8 cellular contexts compared by ENCODE assay signal in the genomic region with DNA sequence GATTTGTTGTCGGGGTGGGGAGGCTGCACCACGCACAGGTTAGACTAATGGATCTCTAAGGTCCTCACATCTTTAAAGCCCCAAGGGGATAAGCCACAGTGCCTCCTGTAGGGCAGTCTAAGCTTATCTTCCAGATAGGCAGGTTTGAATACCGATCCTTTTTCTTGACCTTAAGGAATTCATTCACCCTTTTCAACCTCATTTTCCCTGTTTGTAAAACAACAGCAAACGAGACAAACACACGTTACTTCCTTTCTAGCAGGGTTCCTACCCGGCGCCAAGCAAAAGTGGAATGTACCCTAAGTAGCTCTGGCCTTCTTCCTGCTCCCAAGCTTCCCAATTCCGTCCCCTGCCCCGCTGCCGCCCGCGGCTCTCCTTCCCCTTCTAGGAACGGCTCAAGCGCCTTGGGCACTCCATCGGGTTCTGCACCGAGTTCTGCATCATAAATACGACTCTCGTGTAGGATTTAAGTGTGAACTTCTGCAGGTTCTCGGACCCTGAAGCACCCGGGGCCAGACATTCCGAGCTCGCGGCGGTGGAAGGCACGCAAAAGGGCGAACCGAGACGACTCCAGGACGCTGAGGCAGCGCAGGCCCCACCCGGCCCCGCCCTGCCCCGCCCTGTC. TPM values are rescaled to one million over a fixed set of nuclear protein-coding genes. Genes with fewer than 3 reads are reported as not detected.
DNase-seq lines count a peak whose midpoint lies in the region; ATAC-seq, FAIRE-seq and TF ChIP-seq lines count a peak whose summit lies in the region.

No MANE protein-coding gene starts in this region.

- peak overlapping the region; percentile 85 to 87 (median 87) for H3K4me3 Mint-ChIP-seq in T-cell
- peak overlapping the region; percentile 86 for H3K4me3 Mint-ChIP-seq in mesothelial cell of epicardium

- H3K36me3 ChIP-seq in MG63: peaks cover 44% of the 10 kb centered on the region
- no peaks in the 10 kb centered on the region for H3K36me3 ChIP-seq in endocrine pancreas (ENCODE audit: control insufficient read depth, insufficient read depth, low read length)
- peaks cover 0 to 15% of the 10 kb centered on the region in 2 donors for H3K36me3 ChIP-seq in vagina

- H3K27ac Mint-ChIP-seq in T-cell (peak overlapping the region; percentile 87 to 88), mesothelial cell of epicardium (peak overlapping the region; percentile 97)

- no peaks in the 10 kb centered on the region for H3K27me3 ChIP-seq in MG63
- no peaks in the 10 kb centered on the region for H3K27me3 ChIP-seq in endocrine pancreas (ENCODE audit: control insufficient read depth, insufficient read depth, low read length)
- H3K27me3 ChIP-seq in vagina: no peaks in the 10 kb centered on the region

- FAIRE-seq in D721Med (lab: Jason Lieb, UNC): no peak

- no peaks in the 10 kb centered on the region for H3K9me3 Mint-ChIP-seq in T-cell
- H3K9me3 Mint-ChIP-seq in mesothelial cell of epicardium: no peaks in the 10 kb centered on the region

- CTCF ChIA-PET in T-cell (lab: Charles Lee): interaction anchor here (0.6 to 1.5 kb wide), 8 partner anchors 10 to 131 kb away, joined by 3 to 8 read pairs (median 4); partner anchors contain the start of genes MED8 (in 1 of the 2) and SZT2 (in 1 of the 2)

- peak; percentile 8 for ATAC-seq in GM19397 (IDR thresholded peaks at IDR 0.05; ENCODE audit: unreplicated experiment)
- peak in 3 of 4 experiments; percentile 1 to 17 (median 8) for ATAC-seq in T-cell (replicated peaks in 1 of 4)
- no peak for ATAC-seq in activated CD4-positive, CD25-positive, alpha-beta regulatory T cell treated with anti-CD3 and anti-CD28 coated beads, Interleukin-2, amount 50 U/mL, for 24 hours

- peak in 1 of 2 donors; percentile 6 for TF ChIP-seq POLR2A in vagina (IDR thresholded peaks at IDR 0.05)

- peak; percentile 49 for TF ChIP-seq CTCF in D721Med (IDR thresholded peaks at IDR 0.05; ENCODE audit: insufficient read depth, missing control alignments)
- TF ChIP-seq CTCF in mesothelial cell of epicardium (IDR thresholded peaks at IDR 0.05; ENCODE audit: unreplicated experiment): no peak
- TF ChIP-seq CTCF in vagina (IDR thresholded peaks at IDR 0.05): no peak

- peak overlapping the region; percentile 98 for H3K9ac ChIP-seq in endocrine pancreas (ENCODE audit: control insufficient read depth, insufficient read depth, low read length)

- intact Hi-C loops in vagina (cut with DNase I): no loop called here

- H3K4me1 Mint-ChIP-seq in T-cell (peaks cover 17 to 22% (median 19%) of the 10 kb centered on the region in 3 donors), mesothelial cell of epicardium (peaks cover 31% of the 10 kb centered on the region)

- peak overlapping the region; percentile 94 for H3K27ac ChIP-seq in vagina

- H3K4me3 ChIP-seq in MG63: peak overlapping the region; percentile 89
- peak overlapping the region; percentile 87 for H3K4me3 ChIP-seq in endocrine pancreas (ENCODE audit: control insufficient read depth, insufficient read depth, low read length)
- peak overlapping the region; percentile 58 to 72 for H3K4me3 ChIP-seq in vagina

- POLR2A ChIA-PET in T-cell (lab: Charles Lee): interaction anchor here (0.6 to 1.6 kb wide), 4 partner anchors 11 to 635 kb away, joined by 3 to 5 read pairs (median 4); partner anchors contain the start of genes MED8 (in 1 of the 2) and SZT2 (in 1 of the 2)

- H3K4me1 ChIP-seq in endocrine pancreas (ENCODE audit: control insufficient read depth, insufficient read depth, low read length) (no peaks in the 10 kb centered on the region), vagina (peaks cover 17% of the 10 kb centered on the region)

- H3K9me3 ChIP-seq in MG63: no peaks in the 10 kb centered on the region
- no peaks in the 10 kb centered on the region for H3K9me3 ChIP-seq in endocrine pancreas (ENCODE audit: control insufficient read depth, low read length)
- H3K9me3 ChIP-seq in vagina: no peaks in the 10 kb centered on the region

- DNase-seq in D721Med (ENCODE audit: insufficient read length, low spot score) (peak; percentile 57), MG63 (no peak), T-cell (peak in 1 of 34 experiments; percentile 15), mesothelial cell of epicardium (ENCODE audit: low spot score in 2 of 2, unreplicated experiment in 2 of 2) (no peak), vagina (ENCODE audit: extremely low spot score in 2 of 2) (no peak)

- H3K27me3 Mint-ChIP-seq in T-cell: no peaks in the 10 kb centered on the region
- no peaks in the 10 kb centered on the region for H3K27me3 Mint-ChIP-seq in mesothelial cell of epicardium (ENCODE audit: low read depth)

- peaks cover 15% of the 10 kb centered on the region for H3K36me3 Mint-ChIP-seq in T-cell
- H3K36me3 Mint-ChIP-seq in mesothelial cell of epicardium: peaks cover 15% of the 10 kb centered on the region

RNA-seq across cellular contexts. Expression of gene CDC20, which starts 0.5 kb away (rescaled TPM):
- 152 and 260 TPM in 2 replicates for total RNA-seq in MG63 (2014; rRNA removed; shearing (Covaris generic); ENCODE audit: low replicate concordance)
- 1 to 10 TPM in 4 of 5 donors, under 1 TPM in 1; 0.88 to 2.8 (median 1.9) TPM for total RNA-seq in T-cell
- total RNA-seq in mesothelial cell of epicardium: 32.0 to 33.4 TPM (median 32.4 TPM) in 3 replicates
- total RNA-seq in vagina: 11.0 TPM

RNA-seq across cellular contexts. Expression of gene ELOVL1, which starts 9.6 kb away (rescaled TPM):
- 101 and 118 TPM in 2 replicates for total RNA-seq in MG63 (2014; rRNA removed; shearing (Covaris generic); ENCODE audit: low replicate concordance)
- 10 to 100 TPM; 32.3 to 49.2 (median 45.1) TPM for total RNA-seq in T-cell
- 40.3 to 42.4 TPM (median 41.4 TPM) in 3 replicates for total RNA-seq in mesothelial cell of epicardium
- total RNA-seq in vagina: 62.1 TPM

RNA-seq across cellular contexts. Expression of gene MPL, which starts 20.6 kb away (rescaled TPM):
- not detected in 2 replicates for total RNA-seq in MG63 (2014; rRNA removed; shearing (Covaris generic); ENCODE audit: low replicate concordance)
- total RNA-seq in T-cell (under 1 TPM in 3 of 5 donors, not detected in 2; 0.26 to 0.63 (median 0.61) TPM), mesothelial cell of epicardium (0.50 to 0.53 TPM in 2 of 3 replicates, not detected in the other), vagina (not detected)

RNA-seq across cellular contexts. Expression of gene MED8, which starts 31.4 kb away (rescaled TPM):
- total RNA-seq in MG63 (2014; rRNA removed; shearing (Covaris generic); ENCODE audit: low replicate concordance): 51.1 and 60.4 TPM in 2 replicates
- total RNA-seq in T-cell: 10 to 100 TPM; 11.4 to 32.9 (median 29.5) TPM
- 29.8 to 32.4 TPM (median 30.4 TPM) in 3 replicates for total RNA-seq in mesothelial cell of epicardium
- total RNA-seq in vagina: 33.6 TPM

RNA-seq across cellular contexts. Expression of gene SZT2, which starts 31.5 kb away (rescaled TPM):
- 2.5 and 4.9 TPM in 2 replicates for total RNA-seq in MG63 (2014; rRNA removed; shearing (Covaris generic); ENCODE audit: low replicate concordance)
- total RNA-seq in T-cell (100 to 1,000 TPM; 106 to 137 (median 130) TPM), mesothelial cell of epicardium (80.1 to 97.4 TPM (median 83.7 TPM) in 3 replicates), vagina (42.5 TPM)

Comparison
In these comparisons a context has a peak if more than half of its experiments do, and no peak if none do; other contexts are left out.
1. ATAC-seq: peak in GM19397 (single experiment) and T-cell (3 of 4); none in activated CD4-positive, CD25-positive, alpha-beta regulatory T cell treated with anti-CD3 and anti-CD28 coated beads, Interleukin-2, amount 50 U/mL, for 24 hours (0 of 2).
2. Peak in every context shown above with its lines, with median percentiles within 50 percentile points of each other: H3K4me3 ChIP-seq.